In genomic region chr20:55830124-55830828, GRCh38 we compare ENCODE assay signal across 23 cellular contexts.
"Had no signal": no experiment of that assay in that cellular context is flagged by ENCODE, and none has a peak within 500 bp of the region (broad histone marks: within the 10 kb centered on the region; RNA-seq: fewer than 3 reads in every experiment).

No MANE protein-coding gene starts in this region.

- DNase-seq: IMR-90, Karpas-422, KG1, MG63, NCI-H1092, NCI-H1105 treated with DMSO at 0.1 percent for 48 hours, NCI-H1417 treated with DMSO at 0.1 percent for 48 hours, NCI-H146, NCI-H1694 treated with DMSO at 0.1 percent for 48 hours, NCI-H2029, NCI-H2081 treated with DMSO at 0.1 percent for 48 hours, NCI-H2227 treated with DMSO at 0.1 percent for 48 hours, NCI-H524, NCI-H526 treated with DMSO at 0.1 percent for 48 hours, NCI-H774, OCI-M1, PC-9, Peyer's patch, SHP77 treated with DMSO at 0.1 percent for 48 hours, SJCRH30 had no signal

- H3K4me2 ChIP-seq: PC-9 had no signal

- H3K4me1 ChIP-seq: Peyer's patch, SJCRH30 had no signal

- H3K36me3 ChIP-seq: MG63, Peyer's patch, SJCRH30 had no signal

- H2AFZ ChIP-seq: PC-9 had no signal

- H3K27me3 ChIP-seq: Peyer's patch had no signal

- H3K27ac ChIP-seq: PC-9, Peyer's patch, SJCRH30 had no signal

- FAIRE-seq: HepG2 had no signal

- H3K4me3 ChIP-seq: MG63, PC-9, Peyer's patch, SJCRH30 had no signal

- H3K9me3 ChIP-seq: MG63, Peyer's patch had no signal

- ATAC-seq: HepG2, Right ventricle myocardium inferior, SK-N-SH treated with all-trans-retinoic acid at 6 μM for 48 hours had no signal
